8 cellular contexts compared by ENCODE assay signal in genomic region chr1:243421784-243422183, GRCh38.
A peak's percentile ranks its signal among the peaks of the same experiment; 100 is the strongest.
DNase-seq lines count a peak whose midpoint lies in the region; ATAC-seq and TF ChIP-seq lines count a peak whose summit lies in the region.

No MANE protein-coding gene starts in this region.

- H3K27ac ChIP-seq in body of pancreas: no peak overlapping the region
- H3K27ac ChIP-seq in stomach smooth muscle (ENCODE audit: low read length): no peak overlapping the region

- in situ Hi-C loops in Caki2 (cut with HindIII; ENCODE audit: low pct_unique_long_range_greater_than_20kb, low sequenced_read_pairs): no loop called here

- H3K4me1 ChIP-seq in body of pancreas (peaks cover 9% of the 10 kb centered on the region), stomach smooth muscle (ENCODE audit: control insufficient read depth, insufficient read depth, low read length) (no peaks in the 10 kb centered on the region)

- H3K27me3 ChIP-seq in body of pancreas (no peaks in the 10 kb centered on the region), stomach smooth muscle (ENCODE audit: control insufficient read depth in 1 of 2, insufficient read depth in 2 of 2, low read length in 2 of 2) (no peaks in the 10 kb centered on the region)

- no peak for TF ChIP-seq CTCF in body of pancreas (IDR thresholded peaks at IDR 0.05)

- TF ChIP-seq POLR2A in body of pancreas (IDR thresholded peaks at IDR 0.05): no peak

- peak; percentile 78 for DNase-seq in Caki2 (ENCODE audit: low read depth)
- peak; percentile 40 to 49 for DNase-seq in Kasumi-1 (lab: John Stamatoyannopoulos, UW)
- DNase-seq in T follicular helper cell (ENCODE audit: low read depth): peak; percentile 2
- peak in 3 of 4 donors; percentile 39 to 50 (median 41) for DNase-seq in body of pancreas
- DNase-seq in middle frontal gyrus (ENCODE audit: extremely low spot score, low spot score): peak; percentile 55

- peak overlapping the region in 1 of 2 donors; percentile 41 for H3K9ac ChIP-seq in stomach smooth muscle (ENCODE audit: low read length in 2 of 2)

- intact Hi-C loops in body of pancreas (cut with DNase I): no loop called here

- peaks cover 0 to 5% of the 10 kb centered on the region in 2 donors for H3K36me3 ChIP-seq in body of pancreas (replicated peaks in 1 of 2; ENCODE audit: insufficient read depth in 1 of 2, low read depth in 2 of 2)
- H3K36me3 ChIP-seq in stomach smooth muscle (ENCODE audit: control insufficient read depth in 2 of 2, insufficient read depth in 2 of 2, low read length in 2 of 2): peaks cover 2% of the 10 kb centered on the region in 2 donors

- WGBS in body of pancreas, 2 donors: 3 to 4% methylated on average over 6 of the region's 6 CpGs

- H3K9me3 ChIP-seq in body of pancreas (no peaks in the 10 kb centered on the region), stomach smooth muscle (ENCODE audit: control insufficient read depth in 2 of 2, low read length in 2 of 2) (no peaks in the 10 kb centered on the region)

- H3K4me3 ChIP-seq in body of pancreas: no peak overlapping the region
- peak overlapping the region; percentile 57 to 58 for H3K4me3 ChIP-seq in stomach smooth muscle (ENCODE audit: low read length in 2 of 2)

- peak; percentile 92 for ATAC-seq in GM21423 (IDR thresholded peaks at IDR 0.05; ENCODE audit: unreplicated experiment)
- ATAC-seq in body of pancreas: peak; percentile 65
- no peak for ATAC-seq in HG03025 (IDR thresholded peaks at IDR 0.05; ENCODE audit: low FRiP score, unreplicated experiment)

Comparison
In these comparisons a context has a peak if more than half of its experiments do, and no peak if none do; other contexts are left out.
1. DNase-seq: peak in every context shown above with its lines; median percentile 78 in Caki2; 55 in middle frontal gyrus; 44 in Kasumi-1; 41 in body of pancreas; 2 in T follicular helper cell.
2. H3K4me3 ChIP-seq: peak in stomach smooth muscle (2 of 2); none in body of pancreas (0 of 2).